Comparison of ENCODE assay signal across 8 cellular contexts in the genomic region with DNA sequence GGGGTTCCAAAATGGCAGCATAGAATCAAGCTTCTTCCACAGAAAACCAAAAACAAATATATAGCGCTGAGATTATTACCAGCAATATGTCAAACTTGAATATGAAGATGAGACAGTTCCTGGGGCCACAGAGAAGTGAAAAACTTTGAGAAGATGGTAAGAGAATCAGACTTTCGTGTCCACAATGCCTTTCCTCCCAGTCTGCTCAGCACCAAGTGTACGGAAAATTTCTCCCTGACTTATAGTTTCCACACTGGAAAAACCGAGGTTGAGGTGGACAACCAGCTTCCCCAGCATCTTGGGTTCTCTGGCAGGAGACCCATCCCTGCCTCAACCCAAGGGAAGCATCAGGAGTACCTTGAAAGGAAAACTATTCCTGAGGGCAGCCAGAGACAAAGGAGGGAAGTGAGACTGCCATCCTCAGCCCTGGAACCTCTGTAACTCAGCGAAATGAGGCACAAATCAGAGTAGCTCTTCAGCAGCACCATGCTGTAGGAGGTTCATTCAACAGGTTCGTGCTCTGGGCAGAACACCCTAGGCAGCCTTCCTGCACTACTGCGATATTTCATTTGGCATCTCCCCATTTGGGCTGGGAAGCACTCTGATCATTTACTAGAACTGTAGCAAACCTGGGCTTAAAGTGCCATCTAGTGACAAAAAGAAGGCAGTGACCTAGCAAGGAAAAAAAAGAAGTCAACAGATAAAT. TPM values are rescaled to one million over a fixed set of nuclear protein-coding genes. Genes with fewer than 3 reads are reported as not detected.
DNase-seq lines count a peak whose midpoint lies in the region; ATAC-seq and TF ChIP-seq lines count a peak whose summit lies in the region.

No MANE protein-coding gene starts in this region.

- H3K9me2 ChIP-seq in OCI-LY1 (ENCODE audit: low read depth, low read length): no peaks in the 10 kb centered on the region

- peak; percentile 80 to 94 for TF ChIP-seq CTCF in Caco-2 (IDR thresholded peaks at IDR 0.05; ENCODE audit: insufficient read depth in 1 of 2, low read depth in 1 of 2, low read length in 1 of 2, severe bottlenecking in 1 of 2, unreplicated experiment in 1 of 2)
- TF ChIP-seq CTCF in OCI-LY1 (IDR thresholded peaks at IDR 0.05; ENCODE audit: low read length): peak; percentile 86
- peak in 2 of 3 donors; percentile 63 to 71 for TF ChIP-seq CTCF in breast epithelium (IDR thresholded peaks at IDR 0.05)
- peak; percentile 71 for TF ChIP-seq CTCF in kidney epithelial cell (IDR thresholded peaks at IDR 0.05; ENCODE audit: insufficient read depth, low read length, poor library complexity, severe bottlenecking)

- intact Hi-C loops in Caco-2 (cut with micrococcal nuclease; ENCODE audit: unreplicated experiment): loop anchor here (1.0 to 10.0 kb wide), 5 partner anchors 54 to 1288 kb away; a partner anchor contains a TSS
- intact Hi-C loops in breast epithelium (cut with DNase I; ENCODE audit: low total_unique reads): no loop called here

- BruUV-seq in Caco-2 (replicated peaks; lab: Mats Ljungman, UMichigan): no TSS peak

- H3K9me3 ChIP-seq in Caco-2: peaks cover 14% of the 10 kb centered on the region
- no peaks in the 10 kb centered on the region for H3K9me3 ChIP-seq in OCI-LY1 (ENCODE audit: low read length)
- H3K9me3 ChIP-seq in breast epithelium: no peaks in the 10 kb centered on the region

- H3K4me3 ChIP-seq in Caco-2 (ENCODE audit: low read depth, low read length) (no peak overlapping the region), OCI-LY1 (ENCODE audit: low read depth, low read length, poor library complexity, severe bottlenecking) (no peak overlapping the region), breast epithelium (no peak overlapping the region), kidney epithelial cell (ENCODE audit: low read depth, low read length) (no peak overlapping the region)

- H3K4me1 Mint-ChIP-seq in Caco-2 (ENCODE audit: low read depth, unreplicated experiment): no peaks in the 10 kb centered on the region

- no peak overlapping the region for H3K27ac Mint-ChIP-seq in Caco-2 (ENCODE audit: unreplicated experiment)

- peaks cover 23% of the 10 kb centered on the region for H3K9me3 Mint-ChIP-seq in Caco-2 (ENCODE audit: unreplicated experiment)

- no peak overlapping the region for H3K4me3 Mint-ChIP-seq in Caco-2 (ENCODE audit: unreplicated experiment)

- DNase-seq in Caco-2: peak in 1 of 2 experiments; percentile 74
- DNase-seq in Kasumi-1 (lab: John Stamatoyannopoulos, UW): peak; percentile 68 to 84
- no peak for DNase-seq in breast epithelium (ENCODE audit: low spot score in 2 of 2)
- DNase-seq in kidney epithelial cell (ENCODE audit: low read depth): no peak
- DNase-seq in stromal cell of bone marrow (ENCODE audit: low read depth): peak; percentile 72
- no peak for DNase-seq in KG1 (lab: John Stamatoyannopoulos, UW)

- H3K79me2 ChIP-seq in OCI-LY1 (ENCODE audit: insufficient read depth, low read length): no peaks in the 10 kb centered on the region

- H3K4me1 ChIP-seq in Caco-2 (no peaks in the 10 kb centered on the region), OCI-LY1 (ENCODE audit: insufficient read depth, low read length, severe bottlenecking) (no peaks in the 10 kb centered on the region), breast epithelium (no peaks in the 10 kb centered on the region)

- no peak for TF ChIP-seq POLR2A in breast epithelium (IDR thresholded peaks at IDR 0.05)

- ATAC-seq in GM19351 (IDR thresholded peaks at IDR 0.05; ENCODE audit: unreplicated experiment): peak; percentile 76

- no peak overlapping the region for H2AFZ ChIP-seq in OCI-LY1 (ENCODE audit: low read length)

- no peaks in the 10 kb centered on the region for H3F3A ChIP-seq in OCI-LY1 (ENCODE audit: insufficient read depth, low read length)

- H3K27me3 Mint-ChIP-seq in Caco-2 (ENCODE audit: insufficient read depth, unreplicated experiment): peaks cover 6% of the 10 kb centered on the region

- CTCF ChIA-PET in Caco-2 (lab: Charles Lee): interaction anchor here (0.7 to 2.8 kb wide), 3 partner anchors 14 to 1300 kb away, joined by 4 to 19 read pairs (median 5); a partner anchor contains a TSS

- no peak overlapping the region for H3K4me2 ChIP-seq in OCI-LY1 (ENCODE audit: low read length)

- H3K27me3 ChIP-seq in Caco-2 (replicated peaks; ENCODE audit: control insufficient read depth, insufficient read depth, low read length) (no peaks in the 10 kb centered on the region), OCI-LY1 (ENCODE audit: insufficient read depth, low read length) (no peaks in the 10 kb centered on the region), breast epithelium (no peaks in the 10 kb centered on the region), kidney epithelial cell (ENCODE audit: control insufficient read depth, insufficient read depth, low read length) (peaks cover 3% of the 10 kb centered on the region)

- H4K20me1 ChIP-seq in OCI-LY1 (ENCODE audit: insufficient read depth, low read length): no peaks in the 10 kb centered on the region

- POLR2A ChIA-PET in Caco-2 (lab: Charles Lee): no interaction called here

- H3K27ac ChIP-seq in OCI-LY1 (ENCODE audit: low read depth, low read length, poor library complexity, severe bottlenecking) (no peak overlapping the region), breast epithelium (no peak overlapping the region)

- no peaks in the 10 kb centered on the region for H3K36me3 Mint-ChIP-seq in Caco-2 (ENCODE audit: insufficient read depth, unreplicated experiment)

- H3K9ac ChIP-seq in OCI-LY1 (ENCODE audit: low read length): no peak overlapping the region

- H3K36me3 ChIP-seq in Caco-2 (ENCODE audit: control insufficient read depth, insufficient read depth, low read length) (no peaks in the 10 kb centered on the region), OCI-LY1 (ENCODE audit: insufficient read depth, low read length) (no peaks in the 10 kb centered on the region), breast epithelium (no peaks in the 10 kb centered on the region), kidney epithelial cell (ENCODE audit: control insufficient read depth, insufficient read depth, low read length) (no peaks in the 10 kb centered on the region)

RNA-seq across cellular contexts. Expression of a gene that starts 52.4 kb away (rescaled TPM):
- 19.6 and 21.7 TPM in 2 replicates for total RNA-seq in Caco-2 (2022)
- 10 to 100 TPM; 21.8 to 37.9 (median 29.8) TPM for total RNA-seq in breast epithelium
- 25.9 and 30.2 TPM in 2 replicates for total RNA-seq in kidney epithelial cell

Comparison
In these comparisons a context has a peak if more than half of its experiments do, and no peak if none do; other contexts are left out.
1. DNase-seq: peak in Kasumi-1 (2 of 2) and stromal cell of bone marrow (single experiment); none in breast epithelium (0 of 2), kidney epithelial cell (single experiment) and KG1 (single experiment).
2. Peak in every context shown above with its lines, with median percentiles within 50 percentile points of each other: CTCF ChIP-seq.